ENCODE assay signal across 23 cellular contexts in the genomic region with DNA sequence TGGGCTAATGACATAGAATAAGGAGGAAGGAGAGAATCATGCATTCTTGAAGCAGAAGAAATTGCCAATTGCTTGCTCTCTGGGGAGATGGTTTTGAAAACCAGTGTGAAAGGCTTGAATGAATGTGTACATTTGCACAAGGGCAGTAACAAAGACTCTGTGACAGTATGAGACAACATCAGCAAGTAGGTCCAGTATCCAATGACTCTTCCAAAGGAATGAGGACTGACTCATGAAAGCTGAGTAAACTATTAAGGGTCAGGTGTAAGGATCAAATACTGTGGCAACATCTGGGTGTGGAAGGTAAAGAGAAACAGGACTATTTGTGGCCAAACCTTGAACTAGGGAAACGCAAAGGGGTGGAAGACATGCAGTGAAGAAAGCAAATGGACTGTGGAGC.
A peak's percentile ranks its signal among the peaks of the same experiment; 100 is the strongest.
DNase-seq lines count a peak whose midpoint lies in the region; ATAC-seq, FAIRE-seq and TF ChIP-seq lines count a peak whose summit lies in the region.
"Had no signal": no experiment of that assay in that cellular context is flagged by ENCODE, and none has a peak within 500 bp of the region (broad histone marks: within the 10 kb centered on the region; RNA-seq: fewer than 3 reads in every experiment).

No MANE protein-coding gene starts in this region.

- peak; percentile 47 for DNase-seq in HT-29 (ENCODE audit: low spot score)
- no peak for DNase-seq in RWPE2 (ENCODE audit: low spot score)
- DNase-seq in fibroblast of mammary gland (ENCODE audit: low read depth) = peak; percentile 30
- peak; percentile 12 for DNase-seq in urothelium cell line (ENCODE audit: low spot score)
- DNase-seq in stimulated activated CD4-positive, alpha-beta T cell treated with anti-CD3 and anti-CD28 coated beads, Interleukin-12 subunit alpha, Interleukin-12 subunit beta, amount 100 ng/mL, for 4 hours = no peak
- no peak for DNase-seq in NCI-H1694 (lab: John Stamatoyannopoulos, UW)
- DNase-seq: activated CD4-positive, alpha-beta T cell treated with anti-CD3 and anti-CD28 coated beads, Interleukin-2, amount 10 ng/mL, durations not matched to agents 7 days and 5 days; activated CD8-positive, alpha-beta memory T cell treated with anti-CD3 and anti-CD28 coated beads, Interleukin-2, amount 50 U/mL, for 48 hours; activated gamma-delta T cell; adrenal gland; effector CD8-positive, alpha-beta T cell; kidney; MV-4-11; NCI-H187 treated with DMSO at 0.1 percent for 48 hours; NCI-H510A treated with DMSO at 0.1 percent for 48 hours; pancreas; sigmoid colon; stimulated activated naive CD4-positive, alpha-beta T cell; T-helper 1 cell had no signal

- no peak for FAIRE-seq in urothelium cell line (lab: Jason Lieb, UNC)
- FAIRE-seq: GM19239, kidney, pancreas had no signal

- H3K27ac ChIP-seq in RWPE2 (ENCODE audit: poor library complexity, severe bottlenecking) = no peak overlapping the region
- H3K27ac ChIP-seq: adrenal gland, pancreas, sigmoid colon, tibial nerve had no signal

- no peaks in the 10 kb centered on the region for H3K27me3 ChIP-seq in RWPE2 (ENCODE audit: insufficient read depth, poor library complexity, severe bottlenecking)
- H3K27me3 ChIP-seq: adrenal gland, pancreas, sigmoid colon, tibial nerve had no signal

- no peaks in the 10 kb centered on the region for H3K36me3 ChIP-seq in RWPE2 (ENCODE audit: low read depth)
- H3K36me3 ChIP-seq: adrenal gland, pancreas, sigmoid colon, tibial nerve had no signal

- no peak for TF ChIP-seq CTCF in RWPE2 (IDR thresholded peaks at IDR 0.05; ENCODE audit: poor library complexity, severe bottlenecking)
- TF ChIP-seq CTCF in fibroblast of mammary gland (conservative IDR thresholded peaks at IDR 0.05; ENCODE audit: control insufficient read depth, insufficient read depth, low read depth, low read length) = no peak

- no peaks in the 10 kb centered on the region for H3K9me3 ChIP-seq in RWPE2 (ENCODE audit: severe bottlenecking)
- H3K9me3 ChIP-seq: adrenal gland, pancreas, sigmoid colon, tibial nerve had no signal

- H3K4me3 ChIP-seq in RWPE2 (ENCODE audit: severe bottlenecking) (no peak overlapping the region), fibroblast of mammary gland (ENCODE audit: control insufficient read depth, low read depth, low read length) (no peak overlapping the region)
- H3K4me3 ChIP-seq: adrenal gland, pancreas, sigmoid colon, tibial nerve had no signal

- ATAC-seq in RWPE2 (ENCODE audit: low read depth) (peak; percentile 99), HG03097 (IDR thresholded peaks at IDR 0.05; ENCODE audit: low FRiP score, unreplicated experiment) (no peak)
- ATAC-seq: natural killer cell treated with Interleukin-12 subunit alpha and Interleukin-12 subunit beta and Interleukin-15 and Interleukin-18, amount 100 ng/mL, for 72 hours; pancreas had no signal

- H3K4me1 ChIP-seq in RWPE2 (ENCODE audit: insufficient read depth, poor library complexity, severe bottlenecking) = peaks cover 5% of the 10 kb centered on the region
- H3K4me1 ChIP-seq: adrenal gland had no signal

Comparison
In these comparisons a context has a peak if more than half of its experiments do, and no peak if none do; other contexts are left out.
1. DNase-seq: peak in HT-29 (single experiment), fibroblast of mammary gland (single experiment) and urothelium cell line (single experiment); none in RWPE2 (single experiment), stimulated activated CD4-positive, alpha-beta T cell treated with anti-CD3 and anti-CD28 coated beads, Interleukin-12 subunit alpha, Interleukin-12 subunit beta, amount 100 ng/mL, for 4 hours (single experiment) and NCI-H1694 (single experiment).